ENCODE assay signal across 18 cellular contexts in genomic region chr12:6399884-6400670, GRCh38. TPM values are rescaled to one million over a fixed set of nuclear protein-coding genes. Genes with fewer than 3 reads are reported as not detected.
DNase-seq lines count a peak whose midpoint lies in the region; ATAC-seq, FAIRE-seq and TF ChIP-seq lines count a peak whose summit lies in the region.
"Had no signal": no experiment of that assay in that cellular context is flagged by ENCODE, and none has a peak within 500 bp of the region (broad histone marks: within the 10 kb centered on the region; RNA-seq: fewer than 3 reads in every experiment).

No MANE protein-coding gene starts in this region.

- H3K36me3 ChIP-seq in colonic mucosa (no peaks in the 10 kb centered on the region), pancreas (no peaks in the 10 kb centered on the region)

- no peak overlapping the region for H3K27ac Mint-ChIP-seq in activated CD4-positive, alpha-beta memory T cell treated with anti-CD3 and anti-CD28 coated beads for 36 hours
- H3K27ac Mint-ChIP-seq: CD8-positive, alpha-beta memory T cell; GM23338; H9; IgD-negative memory B cell had no signal

- peak overlapping the region in 1 of 2 donors; percentile 40 for H3K9ac ChIP-seq in colonic mucosa (ENCODE audit: low read depth in 2 of 2, low read length in 2 of 2)

- H3K27me3 ChIP-seq in colonic mucosa, result no peaks in the 10 kb centered on the region
- H3K27me3 ChIP-seq in pancreas, result no peaks in the 10 kb centered on the region

- peak; percentile 78 for FAIRE-seq in pancreas (lab: Jason Lieb, UNC)
- FAIRE-seq: GM12878, GM18507 had no signal

- peaks cover 4% of the 10 kb centered on the region for H3K27me3 Mint-ChIP-seq in activated CD4-positive, alpha-beta memory T cell treated with anti-CD3 and anti-CD28 coated beads for 36 hours
- H3K27me3 Mint-ChIP-seq: IgD-negative memory B cell had no signal

- POLR2A ChIA-PET in activated CD4-positive, alpha-beta memory T cell treated with anti-CD3 and anti-CD28 coated beads for 36 hours (lab: Charles Lee), result no interaction called here

- H3K4me1 ChIP-seq in colonic mucosa (no peaks in the 10 kb centered on the region), pancreas (no peaks in the 10 kb centered on the region)
- H3K4me1 ChIP-seq: Caco-2 had no signal

- intact Hi-C loops in colonic mucosa (cut with DNase I), result no loop called here
- intact Hi-C loops in pancreas (cut with DNase I), result no loop called here
- intact Hi-C loops in activated CD4-positive, alpha-beta memory T cell treated with anti-CD3 and anti-CD28 coated beads for 36 hours (cut with micrococcal nuclease), result no loop called here

- H3K9me3 ChIP-seq in colonic mucosa, result no peaks in the 10 kb centered on the region
- H3K9me3 ChIP-seq in pancreas, result no peaks in the 10 kb centered on the region
- H3K9me3 ChIP-seq: Caco-2 had no signal

- H3K4me3 ChIP-seq in colonic mucosa (no peak overlapping the region), pancreas (no peak overlapping the region)
- H3K4me3 ChIP-seq: GM12878, GM23338 had no signal

- TF ChIP-seq CTCF in colonic mucosa (IDR thresholded peaks at IDR 0.05) (no peak), pancreas (IDR thresholded peaks at IDR 0.05) (no peak)

- H3K9me3 Mint-ChIP-seq in activated CD4-positive, alpha-beta memory T cell treated with anti-CD3 and anti-CD28 coated beads for 36 hours, result no peaks in the 10 kb centered on the region
- H3K9me3 Mint-ChIP-seq: CD8-positive, alpha-beta memory T cell; GM23338; H9; IgD-negative memory B cell had no signal

- CTCF ChIA-PET in activated CD4-positive, alpha-beta memory T cell treated with anti-CD3 and anti-CD28 coated beads for 36 hours (lab: Charles Lee), result no interaction called here

- WGBS in pancreas, 2 donors, result 82 to 90% methylated on average over 7 of the region's 7 CpGs

- H3K36me3 Mint-ChIP-seq in activated CD4-positive, alpha-beta memory T cell treated with anti-CD3 and anti-CD28 coated beads for 36 hours, result no peaks in the 10 kb centered on the region
- H3K36me3 Mint-ChIP-seq: CD8-positive, alpha-beta memory T cell; IgD-negative memory B cell had no signal

- no peaks in the 10 kb centered on the region for H3K4me1 Mint-ChIP-seq in activated CD4-positive, alpha-beta memory T cell treated with anti-CD3 and anti-CD28 coated beads for 36 hours (ENCODE audit: low read depth)
- H3K4me1 Mint-ChIP-seq: CD8-positive, alpha-beta memory T cell; IgD-negative memory B cell had no signal

- ATAC-seq in pancreas, result no peak
- ATAC-seq in GM21619 (IDR thresholded peaks at IDR 0.05; ENCODE audit: unreplicated experiment), result no peak
- ATAC-seq: GM12878, GM23338 had no signal

- H3K4me3 Mint-ChIP-seq in activated CD4-positive, alpha-beta memory T cell treated with anti-CD3 and anti-CD28 coated beads for 36 hours, result no peak overlapping the region
- H3K4me3 Mint-ChIP-seq: CD14-positive monocyte; CD8-positive, alpha-beta memory T cell; GM23338; H9; IgD-negative memory B cell had no signal

- peak; percentile 50 for DNase-seq in LoVo (ENCODE audit: low spot score)
- peak; percentile 53 for DNase-seq in colonic mucosa
- no peak for DNase-seq in pancreas
- DNase-seq in CD1c-positive myeloid dendritic cell (ENCODE audit: extremely low spot score), result no peak
- DNase-seq in activated CD4-positive, alpha-beta memory T cell treated with anti-CD3 and anti-CD28 coated beads for 36 hours, result no peak
- DNase-seq: Caco-2; CD8-positive, alpha-beta memory T cell; DMS 273 treated with DMSO at 0.1 percent for 48 hours; H9 had no signal

- H3K27ac ChIP-seq in colonic mucosa, result peak overlapping the region; percentile 84
- H3K27ac ChIP-seq in pancreas, result no peak overlapping the region

RNA-seq across cellular contexts. Expression of gene LTBR, which starts 16.1 kb away (rescaled TPM):
- total RNA-seq in colonic mucosa (100 to 1,000 TPM in 1 of 2 donors, 10 to 100 TPM in 1; 84.8 to 129 TPM), pancreas (10 to 100 TPM; 50.0 to 75.2 (median 61.3) TPM)
- 10 to 100 TPM; 74.2 to 82.1 TPM for polyA plus RNA-seq in pancreas
- 1 to 10 TPM; 1.5 to 1.9 TPM for total RNA-seq in activated CD4-positive, alpha-beta memory T cell treated with anti-CD3 and anti-CD28 coated beads for 36 hours
- polyA plus RNA-seq: CD8-positive, alpha-beta memory T cell; IgD-negative memory B cell had no signal

RNA-seq across cellular contexts. Expression of gene SCNN1A, which starts 24.7 kb away (rescaled TPM):
- 100 to 1,000 TPM; 158 to 188 TPM for total RNA-seq in colonic mucosa
- total RNA-seq in pancreas, result 10 to 100 TPM; 21.0 to 56.3 (median 37.8) TPM
- polyA plus RNA-seq in pancreas, result 10 to 100 TPM; 42.7 to 87.8 TPM
- under 1 TPM; 0.17 to 0.26 TPM for total RNA-seq in activated CD4-positive, alpha-beta memory T cell treated with anti-CD3 and anti-CD28 coated beads for 36 hours
- total RNA-seq: A673 had no signal
- polyA plus RNA-seq: IgD-negative memory B cell had no signal

RNA-seq across cellular contexts. Expression of gene CD27, which starts 44.7 kb away (rescaled TPM):
- total RNA-seq in colonic mucosa (1 to 10 TPM; 1.9 to 2.4 TPM), pancreas (under 1 TPM in 4 of 6 donors, not detected in 2; 0.21 to 0.81 (median 0.30) TPM)
- under 1 TPM; 0.14 to 0.30 TPM for polyA plus RNA-seq in pancreas
- 10 to 100 TPM; 36.5 to 39.3 TPM for total RNA-seq in activated CD4-positive, alpha-beta memory T cell treated with anti-CD3 and anti-CD28 coated beads for 36 hours
- total RNA-seq: A673, Caco-2, Daoy, GM23338, HT1080 had no signal

RNA-seq across cellular contexts. Expression of gene TAPBPL, which starts 51.8 kb away (rescaled TPM):
- 10 to 100 TPM; 44.9 to 57.8 TPM for total RNA-seq in colonic mucosa
- 10 to 100 TPM in 3 of 6 donors, 1 to 10 TPM in 3; 7.8 to 25.5 (median 12.6) TPM for total RNA-seq in pancreas
- 10 to 100 TPM; 15.9 to 17.7 TPM for polyA plus RNA-seq in pancreas
- 10 to 100 TPM; 33.4 to 35.0 TPM for total RNA-seq in activated CD4-positive, alpha-beta memory T cell treated with anti-CD3 and anti-CD28 coated beads for 36 hours

RNA-seq across cellular contexts. Expression of gene TNFRSF1A, which starts 58.2 kb away (rescaled TPM):
- 100 to 1,000 TPM; 116 to 164 TPM for total RNA-seq in colonic mucosa
- total RNA-seq in pancreas, result 10 to 100 TPM; 23.5 to 68.1 (median 36.6) TPM
- polyA plus RNA-seq in pancreas, result 10 to 100 TPM; 34.2 to 43.6 TPM
- total RNA-seq in activated CD4-positive, alpha-beta memory T cell treated with anti-CD3 and anti-CD28 coated beads for 36 hours, result 10 to 100 TPM; 47.5 to 49.6 TPM

Comparison
In these comparisons a context has a peak if more than half of its experiments do, and no peak if none do; other contexts are left out.
1. DNase-seq: peak in LoVo (single experiment) and colonic mucosa (single experiment); none in pancreas (0 of 6), CD1c-positive myeloid dendritic cell (single experiment) and activated CD4-positive, alpha-beta memory T cell treated with anti-CD3 and anti-CD28 coated beads for 36 hours (single experiment).
2. RNA of gene LTBR, which starts 16.1 kb away (total RNA-seq): 84.8 to 129 TPM in colonic mucosa and 50.0 to 75.2 TPM in pancreas; 1.5 to 1.9 TPM in activated CD4-positive, alpha-beta memory T cell treated with anti-CD3 and anti-CD28 coated beads for 36 hours; every median in the first group is over 10 times any median in the second.
3. RNA of gene SCNN1A, which starts 24.7 kb away (total RNA-seq): 158 to 188 TPM in colonic mucosa and 21.0 to 56.3 TPM in pancreas; 0.17 to 0.26 TPM in activated CD4-positive, alpha-beta memory T cell treated with anti-CD3 and anti-CD28 coated beads for 36 hours; every median in the first group is over 10 times any median in the second.
4. RNA of gene CD27, which starts 44.7 kb away (total RNA-seq): 36.5 to 39.3 TPM in activated CD4-positive, alpha-beta memory T cell treated with anti-CD3 and anti-CD28 coated beads for 36 hours; 1.9 to 2.4 TPM in colonic mucosa and 0.21 to 0.81 TPM in pancreas; every median in the first group is over 10 times any median in the second.